8 cellular contexts compared by ENCODE assay signal in genomic region chr10:133378251-133379096, GRCh38. TPM values are rescaled to one million over a fixed set of nuclear protein-coding genes. Genes with fewer than 3 reads are reported as not detected.
DNase-seq lines count a peak whose midpoint lies in the region; ATAC-seq, FAIRE-seq and TF ChIP-seq lines count a peak whose summit lies in the region.

No MANE protein-coding gene starts in this region.

- H3K4me2 ChIP-seq in K562 (ENCODE audit: insufficient read depth, low read length) = peak overlapping the region; percentile 86

- H3K9me1 ChIP-seq in K562 (ENCODE audit: control insufficient read depth, insufficient read depth, low read length) = no peaks in the 10 kb centered on the region

- POLR2A ChIA-PET in CD8-positive, alpha-beta T cell (lab: Charles Lee) = interaction anchor here (0.5 to 6.1 kb wide), 5 partner anchors 11 to 42 kb away, joined by 3 to 38 read pairs (median 5); partner anchors contain the start of genes CALY and FUOM
- POLR2A ChIA-PET in K562 (lab: Yijun Ruan, JAX) = interaction anchor here (0.6 to 0.8 kb wide), 2 partner anchors 8 to 12 kb away, joined by 3 to 4 read pairs; no protein-coding TSS in a partner anchor

- no peak for FAIRE-seq in K562 (lab: Jason Lieb, UNC)

- intact Hi-C loops in CD8-positive, alpha-beta T cell (cut with DNase I, micrococcal nuclease) = loop anchor here (1.0 to 10.0 kb wide), 9 partner anchors 11 to 844 kb away; partner anchors contain the start of genes MTG1 (in 2 of the 2), FUOM (in 1 of the 2), INPP5A (in 1 of the 2) and TUBGCP2 (in 1 of the 2)
- intact Hi-C loops in K562 (cut with micrococcal nuclease) = no loop called here
- intact Hi-C loops in psoas muscle (cut with DNase I) = no loop called here

- no peaks in the 10 kb centered on the region for H4K20me1 ChIP-seq in K562 (replicated peaks; ENCODE audit: control insufficient read depth, insufficient read depth, low read length)

- peaks cover 3% of the 10 kb centered on the region for H3K36me3 Mint-ChIP-seq in CD8-positive, alpha-beta T cell

- H2AFZ ChIP-seq in K562 (ENCODE audit: low read depth, low read length) = peak overlapping the region; percentile 87

- H3K9me3 ChIP-seq in CD8-positive, alpha-beta T cell (ENCODE audit: low read length) = no peaks in the 10 kb centered on the region
- H3K9me3 ChIP-seq in K562 (replicated peaks; ENCODE audit: control insufficient read depth, insufficient read depth, low read depth, low read length) (no peaks in the 10 kb centered on the region), psoas muscle (no peaks in the 10 kb centered on the region)

- no peaks in the 10 kb centered on the region for H3K36me3 ChIP-seq in CD8-positive, alpha-beta T cell (ENCODE audit: insufficient read depth, low read length)
- H3K36me3 ChIP-seq in K562 (ENCODE audit: control insufficient read depth, insufficient read depth, low read length) (no peaks in the 10 kb centered on the region), psoas muscle (ENCODE audit: insufficient read depth in 1 of 2, low read depth in 1 of 2) (peaks cover 0 to 17% of the 10 kb centered on the region in 2 donors)

- H3K4me3 Mint-ChIP-seq in CD8-positive, alpha-beta T cell = peak overlapping the region; percentile 87

- BruUV-seq in K562 (replicated peaks; lab: Mats Ljungman, UMichigan) = no TSS peak

- H3K4me1 ChIP-seq in CD8-positive, alpha-beta T cell (ENCODE audit: insufficient read depth, low read length) = peaks cover 17% of the 10 kb centered on the region
- H3K4me1 ChIP-seq in K562 (replicated peaks in 1 of 2; ENCODE audit: control insufficient read depth in 2 of 2, insufficient read depth in 2 of 2, low read length in 2 of 2) = peaks cover 7 to 41% of the 10 kb centered on the region in 2 experiments; a peak in 3 of 5 replicates
- H3K4me1 ChIP-seq in psoas muscle = peaks cover 12% of the 10 kb centered on the region

- whole genome bisulfite sequencing in K562 (ENCODE audit: insufficient coverage, low coverage, missing lambda C conversion rate) = 0% methylated on average over 26 of the region's 90 CpGs
- WGBS in psoas muscle, 3 donors = 0% methylated on average over 52 to 82 of the region's 90 CpGs

- no peak for TF ChIP-seq POLR2A in K562 (conservative IDR thresholded peaks at IDR 0.05)

- peak overlapping the region; percentile 66 for H3K27ac Mint-ChIP-seq in CD8-positive, alpha-beta T cell

- H3K9me3 Mint-ChIP-seq in CD8-positive, alpha-beta T cell = no peaks in the 10 kb centered on the region

- in situ Hi-C loops in K562 (cut with MboI) = no loop called here

- no peaks in the 10 kb centered on the region for H3K27me3 Mint-ChIP-seq in CD8-positive, alpha-beta T cell (ENCODE audit: low read depth)

- TF ChIP-seq RAD21 in K562 (CRISPR knock-in tag; conservative IDR thresholded peaks at IDR 0.05 in 1 of 2, IDR thresholded peaks at IDR 0.05 in 1 of 2) = no peak

- no peak for TF ChIP-seq EP300 in K562 (IDR thresholded peaks at IDR 0.05; ENCODE audit: low read length)

- peak; percentile 61 for ATAC-seq in CD8-positive, alpha-beta T cell
- peak; percentile 41 for ATAC-seq in GM19452 (IDR thresholded peaks at IDR 0.05; ENCODE audit: unreplicated experiment)
- ATAC-seq in K562 = peak; percentile 72
- peak; percentile 70 to 79 (median 76) for ATAC-seq in psoas muscle

- DNase-seq in CD8-positive, alpha-beta T cell = peak in 6 of 7 experiments; percentile 36 to 77 (median 58)
- DNase-seq in HPDE6-E6E7 (ENCODE audit: extremely low spot score) = peak; percentile 49
- peak; percentile 33 to 60 (median 38) for DNase-seq in T-helper 1 cell
- DNase-seq in K562 (ENCODE audit: extremely low read depth in 1 of 4, low spot score in 3 of 4) = peak; percentile 56 to 66 (median 62)
- DNase-seq in hippocampal formation (lab: John Stamatoyannopoulos, UW) = peak; percentile 45 to 58
- peak; percentile 72 to 85 for DNase-seq in psoas muscle
- DNase-seq in NCI-H774 (lab: John Stamatoyannopoulos, UW) = no peak

- H3K4me3 ChIP-seq in CD8-positive, alpha-beta T cell (ENCODE audit: low read depth, low read length) = peak overlapping the region; percentile 85
- H3K4me3 ChIP-seq in K562 = peak overlapping the region; percentile 56
- H3K4me3 ChIP-seq in psoas muscle = peak overlapping the region; percentile 80

- CTCF ChIA-PET in CD8-positive, alpha-beta T cell (lab: Charles Lee) = interaction anchor here (1.4 to 1.7 kb wide), 2 partner anchors 17 to 49 kb away, joined by 3 to 9 read pairs; no protein-coding TSS in a partner anchor
- CTCF ChIA-PET in K562 (lab: Yijun Ruan, JAX; ENCODE audit: low intra/inter-chr PET ratio) = no interaction called here

- TF ChIP-seq CTCF in CD8-positive, alpha-beta T cell (IDR thresholded peaks at IDR 0.05) = no peak
- TF ChIP-seq CTCF in K562 (IDR thresholded peaks at IDR 0.05 in 2 of 3, conservative IDR thresholded peaks at IDR 0.05 in 1 of 3; ENCODE audit: insufficient read depth in 2 of 3, low read depth in 1 of 3, low read length in 3 of 3) (no peak), psoas muscle (IDR thresholded peaks at IDR 0.05) (no peak)

- H3K27ac ChIP-seq in CD8-positive, alpha-beta T cell (ENCODE audit: low read depth, low read length) = peak overlapping the region; percentile 40
- H3K27ac ChIP-seq in K562 (ENCODE audit: extremely low read depth, low read depth, low read length) = no peak overlapping the region; the same call in 2 of the 3 replicates
- H3K27ac ChIP-seq in psoas muscle = peak overlapping the region; percentile 54

- no peaks in the 10 kb centered on the region; the same call in 2 of the 3 replicates for H3K79me2 ChIP-seq in K562 (ENCODE audit: control insufficient read depth, insufficient read depth, low read length)

- H3K4me1 Mint-ChIP-seq in CD8-positive, alpha-beta T cell (ENCODE audit: low read depth) = peaks cover 10% of the 10 kb centered on the region

- H3K27me3 ChIP-seq in CD8-positive, alpha-beta T cell (ENCODE audit: insufficient read depth, low read length) = no peaks in the 10 kb centered on the region
- no peaks in the 10 kb centered on the region for H3K27me3 ChIP-seq in K562 (ENCODE audit: control insufficient read depth in 2 of 2, insufficient read depth in 2 of 2, low read length in 2 of 2)
- no peaks in the 10 kb centered on the region for H3K27me3 ChIP-seq in psoas muscle (ENCODE audit: insufficient read depth in 3 of 3, low read length in 2 of 3)

- H3K9ac ChIP-seq in K562 (ENCODE audit: insufficient read depth in 1 of 2, low read depth in 2 of 2, low read length in 2 of 2) = peak overlapping the region; percentile 49 to 92; a peak in 3 of 4 replicates

RNA-seq across cellular contexts. Expression of gene PAOX, which starts 0.6 kb away (rescaled TPM):
- 1 to 10 TPM; 2.4 to 3.5 TPM for total RNA-seq in CD8-positive, alpha-beta T cell
- total RNA-seq in K562 (2011; cell fraction: chromatin; rRNA removed; ENCODE audit: low replicate concordance) = 4.2 and 13.2 TPM in 2 replicates
- 10.2 and 10.9 TPM in 2 replicates for total RNA-seq in K562 (2011; cell fraction: nucleolus; rRNA removed)
- total RNA-seq in K562 (2011; cell fraction: nucleoplasm; rRNA removed) = 7.6 and 9.1 TPM in 2 replicates
- 4.9 and 8.7 TPM in 2 replicates for total RNA-seq in K562 (2014; rRNA removed)
- 1.1 and 1.6 TPM in 2 replicates for total RNA-seq in K562 (2014; rRNA removed; fragmentation: Illumina TruSeq; extraction: Trizol)
- total RNA-seq in K562 (2015; rRNA removed; fragmentation: Illumina TruSeq; extraction: Trizol) = 2.6 and 2.8 TPM in 2 replicates
- total RNA-seq in K562 (2021) = 6.0 and 6.4 TPM in 2 replicates
- 4.2 and 4.3 TPM in 2 replicates for polyA plus RNA-seq in K562 (2011; rRNA removed)
- 5.2 and 10.9 TPM in 2 replicates for polyA plus RNA-seq in K562 (2011; cell fraction: cytosol; rRNA removed)
- 7.7 and 12.4 TPM in 2 replicates for polyA plus RNA-seq in K562 (2011; cell fraction: nucleus; rRNA removed)
- 3.5 and 4.0 TPM in 2 replicates for polyA plus RNA-seq in K562 (2012)
- polyA plus RNA-seq in K562 (2014; fragmentation: Illumina TruSeq; extraction: Trizol) = 1.4 and 2.0 TPM in 2 replicates
- 1 to 10 TPM in 1 of 2 experiments, under 1 TPM in 1; 0.80 to 1.7 TPM for polyA plus RNA-seq in K562 (2014; fragmentation: Nextera tagmentation; extraction: Ambion mirVana)
- 5.1 and 5.4 TPM in 2 replicates for polyA plus RNA-seq in K562 (2014; rRNA removed)
- 1.0 and 1.4 TPM in 2 replicates for polyA minus RNA-seq in K562 (2011; rRNA and poly(A)+ RNA removed)
- polyA minus RNA-seq in K562 (2011; cell fraction: cytosol; rRNA and poly(A)+ RNA removed) = 0.91 and 3.4 TPM in 2 replicates
- 3.9 and 4.3 TPM in 2 replicates for polyA minus RNA-seq in K562 (2011; cell fraction: nucleus; rRNA and poly(A)+ RNA removed)
- total RNA-seq in psoas muscle = 1 to 10 TPM; 3.1 to 5.2 (median 3.4) TPM
- polyA plus RNA-seq in psoas muscle = 1 to 10 TPM; 2.4 to 4.1 (median 3.6) TPM

RNA-seq across cellular contexts. Expression of gene ECHS1, which starts 5.3 kb away (rescaled TPM):
- 1 to 10 TPM; 7.9 to 8.5 TPM for total RNA-seq in CD8-positive, alpha-beta T cell
- total RNA-seq in K562 (2011; cell fraction: chromatin; rRNA removed; ENCODE audit: low replicate concordance) = 6.2 and 13.6 TPM in 2 replicates
- 10.1 and 14.7 TPM in 2 replicates for total RNA-seq in K562 (2011; cell fraction: nucleolus; rRNA removed)
- 9.6 and 10.3 TPM in 2 replicates for total RNA-seq in K562 (2011; cell fraction: nucleoplasm; rRNA removed)
- 69.5 and 74.3 TPM in 2 replicates for total RNA-seq in K562 (2014; rRNA removed)
- 43.1 and 46.5 TPM in 2 replicates for total RNA-seq in K562 (2014; rRNA removed; fragmentation: Illumina TruSeq; extraction: Trizol)
- total RNA-seq in K562 (2015; rRNA removed; fragmentation: Illumina TruSeq; extraction: Trizol) = 48.4 and 49.3 TPM in 2 replicates
- 85.3 and 89.5 TPM in 2 replicates for total RNA-seq in K562 (2021)
- 16.6 and 23.5 TPM in 2 replicates for polyA plus RNA-seq in K562 (2011; rRNA removed)
- 23.9 and 38.6 TPM in 2 replicates for polyA plus RNA-seq in K562 (2011; cell fraction: cytosol; rRNA removed)
- 31.1 and 34.4 TPM in 2 replicates for polyA plus RNA-seq in K562 (2011; cell fraction: nucleus; rRNA removed)
- polyA plus RNA-seq in K562 (2012) = 72.3 and 78.6 TPM in 2 replicates
- 67.1 and 68.1 TPM in 2 replicates for polyA plus RNA-seq in K562 (2014; fragmentation: Illumina TruSeq; extraction: Trizol)
- 100 to 1,000 TPM in 1 of 2 experiments, 10 to 100 TPM in 1; 98.8 to 100 TPM for polyA plus RNA-seq in K562 (2014; fragmentation: Nextera tagmentation; extraction: Ambion mirVana)
- polyA plus RNA-seq in K562 (2014; rRNA removed) = 37.4 and 38.0 TPM in 2 replicates
- polyA minus RNA-seq in K562 (2011; rRNA and poly(A)+ RNA removed) = 12.8 and 14.4 TPM in 2 replicates
- polyA minus RNA-seq in K562 (2011; cell fraction: cytosol; rRNA and poly(A)+ RNA removed) = 29.2 and 40.4 TPM in 2 replicates
- 4.2 and 7.0 TPM in 2 replicates for polyA minus RNA-seq in K562 (2011; cell fraction: nucleus; rRNA and poly(A)+ RNA removed)
- 100 to 1,000 TPM in 3 of 4 donors, 10 to 100 TPM in 1; 83.2 to 151 (median 120) TPM for total RNA-seq in psoas muscle
- polyA plus RNA-seq in psoas muscle = 100 to 1,000 TPM; 107 to 131 (median 123) TPM

RNA-seq across cellular contexts. Expression of gene MTG1, which starts 15.5 kb away (rescaled TPM):
- total RNA-seq in CD8-positive, alpha-beta T cell = 10 to 100 TPM; 30.2 to 31.0 TPM
- 121 and 197 TPM in 2 replicates for total RNA-seq in K562 (2011; cell fraction: chromatin; rRNA removed; ENCODE audit: low replicate concordance)
- 101 and 119 TPM in 2 replicates for total RNA-seq in K562 (2011; cell fraction: nucleolus; rRNA removed)
- total RNA-seq in K562 (2011; cell fraction: nucleoplasm; rRNA removed) = 85.3 and 89.5 TPM in 2 replicates
- total RNA-seq in K562 (2014; rRNA removed) (11.6 and 16.9 TPM in 2 replicates), K562 (2014; rRNA removed; fragmentation: Illumina TruSeq; extraction: Trizol) (10.1 and 13.8 TPM in 2 replicates), K562 (2015; rRNA removed; fragmentation: Illumina TruSeq; extraction: Trizol) (13.8 and 15.4 TPM in 2 replicates), K562 (2021) (18.1 and 18.2 TPM in 2 replicates), psoas muscle (10 to 100 TPM; 22.7 to 37.7 (median 26.5) TPM)
- polyA plus RNA-seq in K562 (2011; rRNA removed) (24.1 and 27.1 TPM in 2 replicates), K562 (2014; fragmentation: Illumina TruSeq; extraction: Trizol) (19.5 and 22.1 TPM in 2 replicates), K562 (2014; fragmentation: Nextera tagmentation; extraction: Ambion mirVana) (1 to 10 TPM; 2.8 to 3.0 TPM), K562 (2014; rRNA removed) (23.0 and 28.2 TPM in 2 replicates), psoas muscle (10 to 100 TPM; 31.5 to 67.1 (median 32.2) TPM)
- 17.9 and 25.1 TPM in 2 replicates for polyA plus RNA-seq in K562 (2011; cell fraction: cytosol; rRNA removed)
- 72.9 and 146 TPM in 2 replicates for polyA plus RNA-seq in K562 (2011; cell fraction: nucleus; rRNA removed)
- polyA plus RNA-seq in K562 (2012) = 16.4 and 17.9 TPM in 2 replicates
- 25.9 and 28.3 TPM in 2 replicates for polyA minus RNA-seq in K562 (2011; rRNA and poly(A)+ RNA removed)
- 16.2 and 17.5 TPM in 2 replicates for polyA minus RNA-seq in K562 (2011; cell fraction: cytosol; rRNA and poly(A)+ RNA removed)
- polyA minus RNA-seq in K562 (2011; cell fraction: nucleus; rRNA and poly(A)+ RNA removed) = 29.9 and 33.8 TPM in 2 replicates

RNA-seq across cellular contexts. Expression of gene FUOM, which starts 20.7 kb away (rescaled TPM):
- 1 to 10 TPM; 7.9 to 10.0 TPM for total RNA-seq in CD8-positive, alpha-beta T cell
- total RNA-seq in K562 (2011; cell fraction: chromatin; rRNA removed; ENCODE audit: low replicate concordance) = 10.6 and 28.4 TPM in 2 replicates
- total RNA-seq in K562 (2011; cell fraction: nucleolus; rRNA removed) = 42.5 and 54.1 TPM in 2 replicates
- 19.0 and 24.0 TPM in 2 replicates for total RNA-seq in K562 (2011; cell fraction: nucleoplasm; rRNA removed)
- total RNA-seq in K562 (2014; rRNA removed) (89.7 and 91.1 TPM in 2 replicates), K562 (2014; rRNA removed; fragmentation: Illumina TruSeq; extraction: Trizol) (8.6 and 14.0 TPM in 2 replicates), K562 (2015; rRNA removed; fragmentation: Illumina TruSeq; extraction: Trizol) (26.7 and 27.0 TPM in 2 replicates), K562 (2021) (47.8 and 61.2 TPM in 2 replicates), psoas muscle (1 to 10 TPM; 3.0 to 6.7 (median 4.5) TPM)
- polyA plus RNA-seq in K562 (2011; rRNA removed) (27.4 and 31.3 TPM in 2 replicates), K562 (2014; fragmentation: Illumina TruSeq; extraction: Trizol) (20.4 and 34.6 TPM in 2 replicates), K562 (2014; fragmentation: Nextera tagmentation; extraction: Ambion mirVana) (10 to 100 TPM in 1 of 2 experiments, 1 to 10 TPM in 1; 1.8 to 14.4 TPM), K562 (2014; rRNA removed) (96.1 and 108 TPM in 2 replicates), psoas muscle (1 to 10 TPM; 5.4 to 9.1 (median 8.6) TPM)
- polyA plus RNA-seq in K562 (2011; cell fraction: cytosol; rRNA removed) = 39.9 and 94.4 TPM in 2 replicates
- polyA plus RNA-seq in K562 (2011; cell fraction: nucleus; rRNA removed) = 29.5 and 49.3 TPM in 2 replicates
- polyA plus RNA-seq in K562 (2012) = 22.3 and 26.8 TPM in 2 replicates
- 2.1 and 4.9 TPM in 2 replicates for polyA minus RNA-seq in K562 (2011; rRNA and poly(A)+ RNA removed)
- 7.0 and 9.8 TPM in 2 replicates for polyA minus RNA-seq in K562 (2011; cell fraction: cytosol; rRNA and poly(A)+ RNA removed)
- 38.7 and 48.6 TPM in 2 replicates for polyA minus RNA-seq in K562 (2011; cell fraction: nucleus; rRNA and poly(A)+ RNA removed)

RNA-seq across cellular contexts. Expression of gene PRAP1, which starts 31.3 kb away (rescaled TPM):
- total RNA-seq in CD8-positive, alpha-beta T cell = not detected
- not detected in 2 replicates for total RNA-seq in K562 (2011; cell fraction: chromatin; rRNA removed; ENCODE audit: low replicate concordance)
- total RNA-seq in K562 (2011; cell fraction: nucleolus; rRNA removed) = not detected in 2 replicates
- not detected in 2 replicates for total RNA-seq in K562 (2011; cell fraction: nucleoplasm; rRNA removed)
- total RNA-seq in K562 (2014; rRNA removed) = not detected in 2 replicates
- total RNA-seq in K562 (2014; rRNA removed; fragmentation: Illumina TruSeq; extraction: Trizol) = not detected in 2 replicates
- not detected in 2 replicates for total RNA-seq in K562 (2015; rRNA removed; fragmentation: Illumina TruSeq; extraction: Trizol)
- not detected in 2 replicates for total RNA-seq in K562 (2021)
- not detected in 2 replicates for polyA plus RNA-seq in K562 (2011; rRNA removed)
- polyA plus RNA-seq in K562 (2011; cell fraction: cytosol; rRNA removed) = 0.07 TPM in 1 of 2 replicates, not detected in the other
- polyA plus RNA-seq in K562 (2011; cell fraction: nucleus; rRNA removed) = not detected in 2 replicates
- not detected in 2 replicates for polyA plus RNA-seq in K562 (2012)
- polyA plus RNA-seq in K562 (2014; fragmentation: Illumina TruSeq; extraction: Trizol) = not detected in 2 replicates
- polyA plus RNA-seq in K562 (2014; fragmentation: Nextera tagmentation; extraction: Ambion mirVana) = not detected
- 0.16 TPM in 1 of 2 replicates, not detected in the other for polyA plus RNA-seq in K562 (2014; rRNA removed)
- not detected in 2 replicates for polyA minus RNA-seq in K562 (2011; rRNA and poly(A)+ RNA removed)
- polyA minus RNA-seq in K562 (2011; cell fraction: cytosol; rRNA and poly(A)+ RNA removed) = not detected in 2 replicates
- polyA minus RNA-seq in K562 (2011; cell fraction: nucleus; rRNA and poly(A)+ RNA removed) = not detected in 2 replicates
- total RNA-seq in psoas muscle = not detected
- under 1 TPM in 2 of 3 donors, not detected in 1; 0.14 to 0.64 TPM for polyA plus RNA-seq in psoas muscle

Comparison
In these comparisons a context has a peak if more than half of its experiments do, and no peak if none do; other contexts are left out.
1. intact Hi-C loops: an anchor here in CD8-positive, alpha-beta T cell (1.0 to 10.0 kb wide); none called in K562 and psoas muscle.